In the genomic region with DNA sequence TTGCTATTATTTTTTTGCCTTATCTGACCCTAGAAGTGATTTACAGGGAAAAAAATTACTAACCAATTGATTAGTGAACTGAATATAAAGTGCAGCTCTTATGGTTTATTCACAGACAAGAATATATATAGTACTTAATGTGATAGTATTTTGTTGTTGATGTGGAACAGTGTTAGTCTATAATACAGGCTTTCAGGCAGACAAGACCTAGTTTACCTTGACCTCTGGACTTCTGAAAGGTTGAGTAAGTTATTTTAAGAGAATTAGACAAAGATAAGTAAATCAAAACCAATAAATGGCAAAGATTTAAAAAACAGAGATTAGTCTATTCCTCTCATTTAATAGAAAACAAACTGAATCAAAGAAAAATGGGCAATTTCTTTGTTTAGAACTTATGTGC, we compare ENCODE assay signal across 30 cellular contexts. TPM values are rescaled to one million over a fixed set of nuclear protein-coding genes. Genes with fewer than 3 reads are reported as not detected.
DNase-seq lines count a peak whose midpoint lies in the region; ATAC-seq, FAIRE-seq and TF ChIP-seq lines count a peak whose summit lies in the region.
"Had no signal": no experiment of that assay in that cellular context is flagged by ENCODE, and none has a peak within 500 bp of the region (broad histone marks: within the 10 kb centered on the region; RNA-seq: fewer than 3 reads in every experiment).

No MANE protein-coding gene starts in this region.

- H3K27me3 Mint-ChIP-seq in glutamatergic neuron (ENCODE audit: unreplicated experiment): peaks cover 9% of the 10 kb centered on the region

- H3K4me1 ChIP-seq in HepG2 (ENCODE audit: insufficient read depth, low read length) (peaks cover 23% of the 10 kb centered on the region), right lobe of liver (no peaks in the 10 kb centered on the region)
- H3K4me1 ChIP-seq in BLaER1 treated with 17β-estradiol and CSF1 and Interleukin-3, amounts not matched to agents 10 nM and 100 nM: peaks cover 0 to 44% (median 22%) of the 10 kb centered on the region in 10 experiments; a peak in 16 of 20 replicates
- H3K4me1 ChIP-seq: BE2C, Caco-2 had no signal

- DNase-seq in HepG2 (ENCODE audit: low spot score) (peak; percentile 37), right lobe of liver (no peak), SK-N-MC (ENCODE audit: low read depth, low spot score) (no peak), glutamatergic neuron (no peak), NCI-H1436 treated with DMSO at 0.1 percent for 48 hours (lab: John Stamatoyannopoulos, UW) (no peak), DMS153 treated with DMSO at 0.1 percent for 48 hours (lab: John Stamatoyannopoulos, UW; ENCODE audit: unreplicated experiment) (no peak)
- DNase-seq: 8988T; ACHN; BE2C; C1 segment of cervical spinal cord; Caco-2; Calu3; CD4-positive, alpha-beta memory T cell; CD4-positive, CD25-positive, alpha-beta regulatory T cell; DMS53; DMS79; DND-41; EL; GDM1 had no signal

- H3K4me3 Mint-ChIP-seq in glutamatergic neuron (ENCODE audit: unreplicated experiment): no peak overlapping the region
- H3K4me3 Mint-ChIP-seq: CD14-positive monocyte; CD4-positive, alpha-beta memory T cell; CD4-positive, CD25-positive, alpha-beta regulatory T cell had no signal

- peaks cover 10% of the 10 kb centered on the region for H3K9me3 Mint-ChIP-seq in glutamatergic neuron (ENCODE audit: unreplicated experiment)
- H3K9me3 Mint-ChIP-seq: CD14-positive monocyte; CD4-positive, alpha-beta memory T cell; CD4-positive, CD25-positive, alpha-beta regulatory T cell had no signal

- no TSS peak for BruUV-seq in HepG2 (replicated peaks; lab: Mats Ljungman, UMichigan)

- no peak overlapping the region for H3K27ac ChIP-seq in HepG2 (ENCODE audit: extremely low read length, insufficient read depth, low read length)
- H3K27ac ChIP-seq in right lobe of liver: no peak overlapping the region
- peak overlapping the region in 1 of 11 experiments; percentile 25; a peak in 1 of 22 replicates for H3K27ac ChIP-seq in BLaER1 treated with 17β-estradiol and CSF1 and Interleukin-3, amounts not matched to agents 10 nM and 100 nM
- H3K27ac ChIP-seq in SK-N-MC: peak overlapping the region; percentile 83; the same call in 1 of the 2 replicates

- CTCF ChIA-PET in HepG2 (lab: Yijun Ruan, JAX; ENCODE audit: low intra/inter-chr PET ratio, low total read pairs): no interaction called here

- H3K4me3 ChIP-seq in HepG2 (replicated peaks in 1 of 3; ENCODE audit: insufficient read depth in 1 of 3, low read depth in 2 of 3, low read length in 3 of 3) (no peak overlapping the region), right lobe of liver (no peak overlapping the region), SK-N-MC (no peak overlapping the region)
- H3K4me3 ChIP-seq in BLaER1 treated with 17β-estradiol and CSF1 and Interleukin-3, amounts not matched to agents 10 nM and 100 nM: peak overlapping the region in 1 of 10 experiments; percentile 30; a peak in 1 of 20 replicates
- H3K4me3 ChIP-seq: GM12878 had no signal

- TF ChIP-seq RAD21 in HepG2 (CRISPR knock-in tag; IDR thresholded peaks at IDR 0.05): no peak

- TF ChIP-seq EP300 in HepG2 (IDR thresholded peaks at IDR 0.05; ENCODE audit: low read depth in 2 of 2, low read length in 2 of 2): no peak
- TF ChIP-seq EP300 in HepG2 (CRISPR knock-in tag; IDR thresholded peaks at IDR 0.05; ENCODE audit: borderline replicate concordance): no peak

- peak overlapping the region; percentile 90 for H3K27ac Mint-ChIP-seq in glutamatergic neuron (ENCODE audit: unreplicated experiment)
- H3K27ac Mint-ChIP-seq: CD14-positive monocyte; CD4-positive, alpha-beta memory T cell; CD4-positive, CD25-positive, alpha-beta regulatory T cell had no signal

- peaks cover 61% of the 10 kb centered on the region for H3K4me1 Mint-ChIP-seq in glutamatergic neuron (ENCODE audit: low read depth, unreplicated experiment)
- H3K4me1 Mint-ChIP-seq: CD14-positive monocyte; CD4-positive, alpha-beta memory T cell; CD4-positive, CD25-positive, alpha-beta regulatory T cell had no signal

- peak overlapping the region; percentile 48; the same call in 1 of the 2 replicates for H3K4me2 ChIP-seq in HepG2 (ENCODE audit: low read depth, low read length)
- peak overlapping the region in 8 of 11 experiments; percentile 52 to 80 (median 56); a peak in 14 of 22 replicates for H3K4me2 ChIP-seq in BLaER1 treated with 17β-estradiol and CSF1 and Interleukin-3, amounts not matched to agents 10 nM and 100 nM

- TF ChIP-seq CTCF in HepG2 (CRISPR knock-in tag; IDR thresholded peaks at IDR 0.05) (no peak), right lobe of liver (IDR thresholded peaks at IDR 0.05) (no peak), glutamatergic neuron (IDR thresholded peaks at IDR 0.05; ENCODE audit: partially characterized antibody, unreplicated experiment) (no peak)

- TF ChIP-seq POLR2A in HepG2 (IDR thresholded peaks at IDR 0.05; ENCODE audit: insufficient read depth in 1 of 2, low read depth in 2 of 2, low read length in 2 of 2) (no peak), right lobe of liver (IDR thresholded peaks at IDR 0.05) (no peak)

- H3K36me3 ChIP-seq in HepG2 (replicated peaks in 1 of 2; ENCODE audit: control insufficient read depth in 1 of 2, insufficient read depth in 2 of 2, low read length in 2 of 2) (no peaks in the 10 kb centered on the region), right lobe of liver (no peaks in the 10 kb centered on the region), SK-N-MC (ENCODE audit: insufficient read depth, low read length) (0 out of 2 replicates have a peak, but pooled peaks cover 3% of the 10 kb centered on the region)
- H3K36me3 ChIP-seq in BLaER1 treated with 17β-estradiol and CSF1 and Interleukin-3, amounts not matched to agents 10 nM and 100 nM: no peaks in the 10 kb centered on the region
- H3K36me3 ChIP-seq: BE2C had no signal

- H3K36me3 Mint-ChIP-seq in glutamatergic neuron (ENCODE audit: unreplicated experiment): no peaks in the 10 kb centered on the region
- H3K36me3 Mint-ChIP-seq: CD14-positive monocyte; CD4-positive, alpha-beta memory T cell; CD4-positive, CD25-positive, alpha-beta regulatory T cell had no signal

- ATAC-seq in HepG2 (peak; percentile 59; the same call in 2 of the 3 replicates), right lobe of liver (no peak), HG03039 (IDR thresholded peaks at IDR 0.05; ENCODE audit: unreplicated experiment) (no peak)
- ATAC-seq: GM12878 had no signal

- no peaks in the 10 kb centered on the region for H4K20me1 ChIP-seq in HepG2 (ENCODE audit: insufficient read depth, low read length)
- no peaks in the 10 kb centered on the region for H4K20me1 ChIP-seq in BLaER1 treated with 17β-estradiol and CSF1 and Interleukin-3, amounts not matched to agents 10 nM and 100 nM

- intact Hi-C loops in HepG2 (cut with micrococcal nuclease; ENCODE audit: unreplicated experiment): loop anchor here (2.0 kb wide), 1 partner anchor 35 kb away; no protein-coding TSS in a partner anchor
- intact Hi-C loops in right lobe of liver (cut with DNase I): no loop called here

- in situ Hi-C loops in HepG2 (cut with HindIII; ENCODE audit: extremely low pct_ligation_motif_present, low pct_unique_long_range_greater_than_20kb): no loop called here

- no peak overlapping the region for H2AFZ ChIP-seq in HepG2 (ENCODE audit: low read length)

- H3K9me3 ChIP-seq in HepG2 (ENCODE audit: low read length): no peaks in the 10 kb centered on the region
- H3K9me3 ChIP-seq in right lobe of liver: no peaks in the 10 kb centered on the region
- H3K9me3 ChIP-seq in BLaER1 treated with 17β-estradiol and CSF1 and Interleukin-3, amounts not matched to agents 10 nM and 100 nM (replicated peaks in 1 of 11): peaks cover 0 to 11% (median 0%) of the 10 kb centered on the region in 11 experiments; a peak in 6 of 22 replicates
- H3K9me3 ChIP-seq in SK-N-MC (ENCODE audit: low read depth, low read length): peaks cover 2% of the 10 kb centered on the region; the same call in 1 of the 2 replicates
- H3K9me3 ChIP-seq: BE2C, Caco-2 had no signal

- FAIRE-seq in HepG2 (lab: Jason Lieb, UNC): peak; percentile 28
- FAIRE-seq: A204.1, D721Med, GM12878, GM12892, GM18507 had no signal

- POLR2A ChIA-PET in HepG2 (lab: Yijun Ruan, JAX): interaction anchor here (0.5 to 1.2 kb wide), 4 partner anchors 45 to 73 kb away, joined by 3 to 5 read pairs (median 3); no protein-coding TSS in a partner anchor

- no peaks in the 10 kb centered on the region for H3K79me2 ChIP-seq in HepG2 (ENCODE audit: insufficient read depth, low read length)

- H3K9ac ChIP-seq in HepG2 (ENCODE audit: insufficient read depth, low read depth, low read length) (no peak overlapping the region), SK-N-MC (ENCODE audit: insufficient read length) (no peak overlapping the region)
- H3K9ac ChIP-seq in BLaER1 treated with 17β-estradiol and CSF1 and Interleukin-3, amounts not matched to agents 10 nM and 100 nM: no peak overlapping the region

- H3K27me3 ChIP-seq in HepG2 (ENCODE audit: control insufficient read depth in 1 of 2, insufficient read depth in 2 of 2, low read length in 2 of 2): no peaks in the 10 kb centered on the region
- no peaks in the 10 kb centered on the region for H3K27me3 ChIP-seq in right lobe of liver
- H3K27me3 ChIP-seq in BLaER1 treated with 17β-estradiol and CSF1 and Interleukin-3, amounts not matched to agents 10 nM and 100 nM: no peaks in the 10 kb centered on the region
- H3K27me3 ChIP-seq: BE2C had no signal

RNA-seq across cellular contexts. Expression of a gene that starts 46.0 kb away (rescaled TPM):
- total RNA-seq in HepG2 (2016; rRNA removed; fragmentation: Illumina TruSeq; extraction: Trizol): 19.6 and 39.4 TPM in 2 replicates
- 2.4 and 3.5 TPM in 2 replicates for total RNA-seq in HepG2 (2016; cell fraction: cytosol; rRNA removed; fragmentation: Illumina TruSeq; extraction: Trizol; ENCODE audit: low read depth)
- total RNA-seq in HepG2 (2016; cell fraction: insoluble cytoplasmic fraction; rRNA removed; fragmentation: Illumina TruSeq; extraction: Trizol): 19.3 and 35.5 TPM in 2 replicates
- 5.8 and 8.3 TPM in 2 replicates for total RNA-seq in HepG2 (2016; cell fraction: membrane; rRNA removed; fragmentation: Illumina TruSeq; extraction: Trizol)
- 141 and 149 TPM in 2 replicates for total RNA-seq in HepG2 (2016; cell fraction: nucleus; rRNA removed; fragmentation: Illumina TruSeq; extraction: Trizol)
- 14.9 and 19.9 TPM in 2 replicates for polyA plus RNA-seq in HepG2 (2011; rRNA removed)
- 2.7 and 3.9 TPM in 2 replicates for polyA plus RNA-seq in HepG2 (2011; cell fraction: cytosol; rRNA removed)
- polyA plus RNA-seq in HepG2 (2011; cell fraction: nucleus; rRNA removed): 47.7 and 48.1 TPM in 2 replicates
- polyA plus RNA-seq in HepG2 (2012): 15.2 and 31.7 TPM in 2 replicates
- 0.17 and 0.38 TPM in 2 replicates for polyA plus RNA-seq in HepG2 (2016; cell fraction: cytosol; fragmentation: Illumina TruSeq; extraction: Trizol; ENCODE audit: low read depth)
- polyA plus RNA-seq in HepG2 (2016; cell fraction: insoluble cytoplasmic fraction; fragmentation: Illumina TruSeq; extraction: Trizol; ENCODE audit: low read depth): 6.1 and 6.6 TPM in 2 replicates
- 0.72 and 1.3 TPM in 2 replicates for polyA plus RNA-seq in HepG2 (2016; cell fraction: membrane; fragmentation: Illumina TruSeq; extraction: Trizol; ENCODE audit: low read depth)
- 138 and 145 TPM in 2 replicates for polyA plus RNA-seq in HepG2 (2016; cell fraction: nucleus; fragmentation: Illumina TruSeq; extraction: Trizol; ENCODE audit: insufficient read depth, low read depth)
- polyA minus RNA-seq in HepG2 (2011; rRNA and poly(A)+ RNA removed; ENCODE audit: low replicate concordance): 0.14 and 28.2 TPM in 2 replicates
- polyA minus RNA-seq in HepG2 (2011; cell fraction: cytosol; rRNA and poly(A)+ RNA removed): 7.8 and 8.3 TPM in 2 replicates
- 174 and 195 TPM in 2 replicates for polyA minus RNA-seq in HepG2 (2011; cell fraction: nucleus; rRNA and poly(A)+ RNA removed)
- not detected for total RNA-seq in right lobe of liver
- total RNA-seq in glutamatergic neuron (ENCODE audit: unreplicated experiment): 1.8 TPM
- total RNA-seq: Caco-2; Calu3; CD4-positive, alpha-beta memory T cell; CD4-positive, CD25-positive, alpha-beta regulatory T cell; Daoy; G401; GM12878 had no signal
- polyA plus RNA-seq: AG04450; CD14-positive monocyte; CD4-positive, alpha-beta memory T cell; CD4-positive, CD25-positive, alpha-beta regulatory T cell; GM12878 had no signal
